ENCODE assay signal across 1 cellular context in genomic region chr9:99873943-99874584, GRCh38.
TF ChIP-seq lines count a peak whose summit lies in the region.

No MANE protein-coding gene starts in this region.

TF ChIP-seq in HCT116, 20 proteins besides CTCF, POLR2A, EP300 and RAD21:
- no peak for TF ChIP-seq CEBPB (IDR thresholded peaks at IDR 0.05; ENCODE audit: low read depth)
- no peak for TF ChIP-seq EZH2phosphoT487 (IDR thresholded peaks at IDR 0.05; ENCODE audit: borderline replicate concordance)
- no peak for TF ChIP-seq JUND (IDR thresholded peaks at IDR 0.05)
- no peak for TF ChIP-seq REST (IDR thresholded peaks at IDR 0.05; ENCODE audit: low read depth)
- TF ChIP-seq ZFX (IDR thresholded peaks at IDR 0.05), result no peak
- no peak for TF ChIP-seq ZBTB33 (IDR thresholded peaks at IDR 0.05; ENCODE audit: extremely low read depth, insufficient replicate concordance, low read length)
- TF ChIP-seq ATF3 (IDR thresholded peaks at IDR 0.05), result no peak
- no peak for TF ChIP-seq SRF (IDR thresholded peaks at IDR 0.05; ENCODE audit: low read depth)
- no peak for TF ChIP-seq TCF7L2 (IDR thresholded peaks at IDR 0.05; ENCODE audit: borderline replicate concordance, extremely low read depth, insufficient read depth, insufficient read length)
- TF ChIP-seq MAX (IDR thresholded peaks at IDR 0.05), result no peak
- no peak for TF ChIP-seq SP1 (IDR thresholded peaks at IDR 0.05; ENCODE audit: low read depth)
TF ChIP-seq in HCT116: peak in this region for 0.
